8 cellular contexts compared by ENCODE assay signal in genomic region chr7:5424689-5425506, GRCh38. TPM values are rescaled to one million over a fixed set of nuclear protein-coding genes. Genes with fewer than 3 reads are reported as not detected.
DNase-seq lines count a peak whose midpoint lies in the region; ATAC-seq and TF ChIP-seq lines count a peak whose summit lies in the region.

No MANE protein-coding gene starts in this region.

- no CpG with 5 or more reads among the region's 55 CpGs for WGBS in H9 (ENCODE audit: extremely low coverage, insufficient read length, low lambda C conversion rate)
- WGBS in mesendoderm (ENCODE audit: extremely low coverage, insufficient coverage, low lambda C conversion rate): no CpG with 5 or more reads among the region's 55 CpGs
- 0% methylated on average over 54 to 55 of the region's 55 CpGs for WGBS in tibial nerve, 2 donors

- H2AK5ac ChIP-seq in H9 (ENCODE audit: insufficient read length, low read length) (no peak overlapping the region), mesendoderm (ENCODE audit: low read length) (no peak overlapping the region)

- no peaks in the 10 kb centered on the region for H3K79me1 ChIP-seq in H9 (ENCODE audit: insufficient read depth, low read depth, low read length, poor library complexity, severe bottlenecking)
- peaks cover 2% of the 10 kb centered on the region for H3K79me1 ChIP-seq in mesendoderm (ENCODE audit: low read length)

- peaks cover 43 to 94% (median 78%) of the 10 kb centered on the region in 11 experiments for H4K20me1 ChIP-seq in BLaER1 treated with 17β-estradiol and CSF1 and Interleukin-3, amounts not matched to agents 10 nM and 100 nM
- H4K20me1 ChIP-seq in H9 (ENCODE audit: control insufficient read depth, insufficient read depth, insufficient read length): no peaks in the 10 kb centered on the region

- TF ChIP-seq EP300 in tibial nerve (IDR thresholded peaks at IDR 0.05): no peak

- H4K91ac ChIP-seq in H9 (ENCODE audit: insufficient read length, low read depth, low read length): no peak overlapping the region

- peak overlapping the region; percentile 82 to 89 for H3K4me3 Mint-ChIP-seq in H9
- peak overlapping the region; percentile 78 to 80 for H3K4me3 Mint-ChIP-seq in effector memory CD8-positive, alpha-beta T cell

- H3K27ac Mint-ChIP-seq in H9: peak overlapping the region in 1 of 3 experiments; percentile 88; a peak in 2 of 7 replicates
- H3K27ac Mint-ChIP-seq in effector memory CD8-positive, alpha-beta T cell: peak overlapping the region; percentile 75 to 87

- peak overlapping the region in 10 of 11 experiments; percentile 40 to 96 (median 76); a peak in 19 of 22 replicates for H3K27ac ChIP-seq in BLaER1 treated with 17β-estradiol and CSF1 and Interleukin-3, amounts not matched to agents 10 nM and 100 nM
- no peak overlapping the region for H3K27ac ChIP-seq in H9 (ENCODE audit: insufficient read length, low read depth, low read length)
- peak overlapping the region; percentile 81 for H3K27ac ChIP-seq in SJSA1
- H3K27ac ChIP-seq in mesendoderm (ENCODE audit: low read depth, low read length): peak overlapping the region; percentile 94
- peak overlapping the region; percentile 91 to 100 (median 99) for H3K27ac ChIP-seq in tibial nerve

- H2BK12ac ChIP-seq in H9 (ENCODE audit: insufficient read length, low read depth, low read length): peak overlapping the region; percentile 13

- H3K36me3 Mint-ChIP-seq in H9 (ENCODE audit: insufficient read depth in 1 of 3, low read depth in 3 of 3): peaks cover 0 to 2% (median 0%) of the 10 kb centered on the region in 3 experiments; a peak in 1 of 7 replicates
- peaks cover 40% of the 10 kb centered on the region for H3K36me3 Mint-ChIP-seq in effector memory CD8-positive, alpha-beta T cell (ENCODE audit: insufficient read depth)

- peak overlapping the region; percentile 32 to 76 (median 58) for H3K4me3 ChIP-seq in BLaER1 treated with 17β-estradiol and CSF1 and Interleukin-3, amounts not matched to agents 10 nM and 100 nM
- peak overlapping the region; percentile 60 for H3K4me3 ChIP-seq in SJSA1
- peak overlapping the region; percentile 68 for H3K4me3 ChIP-seq in mesendoderm (ENCODE audit: low read length)
- peak overlapping the region; percentile 65 to 100 (median 84) for H3K4me3 ChIP-seq in tibial nerve

- H2BK15ac ChIP-seq in H9 (ENCODE audit: low read depth, low read length): no peak overlapping the region
- peak overlapping the region; percentile 75 for H2BK15ac ChIP-seq in mesendoderm (replicated peaks; ENCODE audit: low read depth)

- H3K23ac ChIP-seq in H9 (ENCODE audit: insufficient read length, low read depth, low read length) (no peak overlapping the region), mesendoderm (ENCODE audit: low read length) (no peak overlapping the region)

- no peak overlapping the region for H2AFZ ChIP-seq in H9 (ENCODE audit: low read length)

- H3K79me2 ChIP-seq in H9 (ENCODE audit: insufficient read depth, low read length) (no peaks in the 10 kb centered on the region), mesendoderm (ENCODE audit: control insufficient read depth, insufficient read depth, low read length) (peaks cover 28% of the 10 kb centered on the region)

- TF ChIP-seq POLR2A in tibial nerve (IDR thresholded peaks at IDR 0.05): peak in 1 of 2 donors; percentile 10

- H3K4ac ChIP-seq in H9 (ENCODE audit: low read depth, low read length): no peak overlapping the region; the same call in 1 of the 2 replicates
- peak overlapping the region; percentile 94 for H3K4ac ChIP-seq in mesendoderm (ENCODE audit: low read depth, low read length)

- H2BK5ac ChIP-seq in H9 (ENCODE audit: insufficient read length, low read length) (no peak overlapping the region), mesendoderm (ENCODE audit: low read length) (peak overlapping the region; percentile 64)

- peaks cover 21 to 39% of the 10 kb centered on the region in 2 experiments for H3K4me1 Mint-ChIP-seq in H9
- peaks cover 34 to 37% of the 10 kb centered on the region in 2 donors for H3K4me1 Mint-ChIP-seq in effector memory CD8-positive, alpha-beta T cell (ENCODE audit: low read depth in 2 of 2)

- peaks cover 35 to 89% (median 85%) of the 10 kb centered on the region in 10 experiments for H3K4me1 ChIP-seq in BLaER1 treated with 17β-estradiol and CSF1 and Interleukin-3, amounts not matched to agents 10 nM and 100 nM
- H3K4me1 ChIP-seq in H9 (ENCODE audit: insufficient read depth, low read length) (no peaks in the 10 kb centered on the region), SJSA1 (replicated peaks) (peaks cover 24% of the 10 kb centered on the region), mesendoderm (ENCODE audit: control insufficient read depth, low read depth, low read length) (peaks cover 5% of the 10 kb centered on the region), tibial nerve (peaks cover 0 to 24% (median 21%) of the 10 kb centered on the region in 4 donors)

- H3K4me2 ChIP-seq in BLaER1 treated with 17β-estradiol and CSF1 and Interleukin-3, amounts not matched to agents 10 nM and 100 nM: peak overlapping the region; percentile 84 to 100 (median 98)
- H3K4me2 ChIP-seq in H9 (ENCODE audit: insufficient read depth, insufficient read length, low read length) (peak overlapping the region; percentile 58), mesendoderm (ENCODE audit: low read length) (peak overlapping the region; percentile 74)

- H3K18ac ChIP-seq in H9 (ENCODE audit: insufficient read length, low read depth, low read length): peak overlapping the region; percentile 88
- peak overlapping the region; percentile 100 for H3K18ac ChIP-seq in mesendoderm (ENCODE audit: low read length)

- TF ChIP-seq CTCF in H9 (conservative IDR thresholded peaks at IDR 0.05) (no peak), tibial nerve (IDR thresholded peaks at IDR 0.05) (peak in 1 of 5 experiments; percentile 14)

- H3K56ac ChIP-seq in H9 (ENCODE audit: insufficient read length, low read depth, low read length): no peak overlapping the region
- H3K56ac ChIP-seq in mesendoderm (ENCODE audit: low read length): peak overlapping the region; percentile 97

- H3K27me3 Mint-ChIP-seq in H9 (ENCODE audit: low read depth): peaks cover 61% of the 10 kb centered on the region
- H3K27me3 Mint-ChIP-seq in effector memory CD8-positive, alpha-beta T cell: peaks cover 49 to 79% of the 10 kb centered on the region in 2 donors

- no peaks in the 10 kb centered on the region; a peak in 1 of 5 replicates for H3K9me3 Mint-ChIP-seq in H9
- no peaks in the 10 kb centered on the region for H3K9me3 Mint-ChIP-seq in effector memory CD8-positive, alpha-beta T cell

- H3K23me2 ChIP-seq in H9 (ENCODE audit: insufficient read length, low read depth, low read length, poor library complexity, severe bottlenecking): peaks cover 58% of the 10 kb centered on the region

- H4K5ac ChIP-seq in H9 (ENCODE audit: insufficient read length, low read depth, low read length) (no peak overlapping the region), mesendoderm (ENCODE audit: low read length) (no peak overlapping the region)

- no peaks in the 10 kb centered on the region for H3K9me3 ChIP-seq in BLaER1 treated with 17β-estradiol and CSF1 and Interleukin-3, amounts not matched to agents 10 nM and 100 nM (replicated peaks in 1 of 11)
- H3K9me3 ChIP-seq in H9 (ENCODE audit: control insufficient read depth, low read depth, low read length) (no peaks in the 10 kb centered on the region), SJSA1 (replicated peaks) (no peaks in the 10 kb centered on the region; the same call in 1 of the 2 replicates), tibial nerve (no peaks in the 10 kb centered on the region)

- peak overlapping the region; percentile 46 for H3K14ac ChIP-seq in H9 (ENCODE audit: insufficient read depth, low read length)

- H2BK120ac ChIP-seq in H9 (ENCODE audit: low read depth, low read length, poor library complexity, severe bottlenecking) (no peak overlapping the region), mesendoderm (ENCODE audit: low read depth, low read length) (peak overlapping the region; percentile 84)

- DNase-seq in H9 (no peak), SJSA1 (ENCODE audit: low read depth in 1 of 2, low spot score in 2 of 2) (peak in 1 of 2 experiments; percentile 66), mesendoderm (peak; percentile 50), tibial nerve (ENCODE audit: low spot score in 2 of 2) (peak; percentile 51 to 58)
- DNase-seq in effector memory CD8-positive, alpha-beta T cell: no peak

- H3K9ac ChIP-seq in BLaER1 treated with 17β-estradiol and CSF1 and Interleukin-3, amounts not matched to agents 10 nM and 100 nM: peak overlapping the region; percentile 19 to 96 (median 63); a peak in 20 of 22 replicates
- no peak overlapping the region for H3K9ac ChIP-seq in H9 (ENCODE audit: extremely low read depth, insufficient read length, low read length)
- H3K9ac ChIP-seq in mesendoderm (ENCODE audit: low read length): peak overlapping the region; percentile 95

- H3T11ph ChIP-seq in H9 (ENCODE audit: low read length): no peak overlapping the region

- peaks cover 60 to 99% (median 96%) of the 10 kb centered on the region in 11 experiments for H3K27me3 ChIP-seq in BLaER1 treated with 17β-estradiol and CSF1 and Interleukin-3, amounts not matched to agents 10 nM and 100 nM
- H3K27me3 ChIP-seq in H9 (ENCODE audit: insufficient read depth, low read length) (peaks cover 49% of the 10 kb centered on the region), SJSA1 (replicated peaks) (no peaks in the 10 kb centered on the region), mesendoderm (ENCODE audit: insufficient read depth, low read length, poor library complexity) (no peaks in the 10 kb centered on the region), tibial nerve (no peaks in the 10 kb centered on the region)

- ATAC-seq in effector memory CD8-positive, alpha-beta T cell (replicated peaks): no peak
- no peak for ATAC-seq in HG03108 (IDR thresholded peaks at IDR 0.05; ENCODE audit: unreplicated experiment)
- no peak for ATAC-seq in HG03520 (IDR thresholded peaks at IDR 0.05; ENCODE audit: unreplicated experiment)

- H4K8ac ChIP-seq in H9 (replicated peaks; ENCODE audit: insufficient read length, low read depth, low read length) (no peak overlapping the region), mesendoderm (ENCODE audit: low read depth, low read length) (peak overlapping the region; percentile 78)

- peaks cover 0 to 10% (median 0%) of the 10 kb centered on the region in 11 experiments; a peak in 1 of 22 replicates for H3K36me3 ChIP-seq in BLaER1 treated with 17β-estradiol and CSF1 and Interleukin-3, amounts not matched to agents 10 nM and 100 nM
- H3K36me3 ChIP-seq in SJSA1: peaks cover 24% of the 10 kb centered on the region
- H3K36me3 ChIP-seq in mesendoderm (ENCODE audit: control insufficient read depth, insufficient read depth, low read length): no peaks in the 10 kb centered on the region
- H3K36me3 ChIP-seq in tibial nerve: no peaks in the 10 kb centered on the region

- H2BK20ac ChIP-seq in H9 (ENCODE audit: low read depth, low read length, poor library complexity, severe bottlenecking): no peak overlapping the region

RNA-seq across cellular contexts. Expression of gene TNRC18, which starts 1.3 kb away (rescaled TPM):
- 21.2 and 21.6 TPM in 2 replicates for total RNA-seq in H9 (2021)
- 19.8 and 28.4 TPM in 2 replicates for total RNA-seq in SJSA1 (2014; rRNA removed; shearing (Covaris generic))
- polyA plus RNA-seq in mesendoderm (2013, experiment 1 of 2): 23.2 TPM
- 22.9 TPM for polyA plus RNA-seq in mesendoderm (2013, experiment 2 of 2)
- total RNA-seq in tibial nerve: 100 to 1,000 TPM in 3 of 4 donors, 10 to 100 TPM in 1; 76.9 to 241 (median 147) TPM

Comparison
In these comparisons a context has a peak if more than half of its experiments do, and no peak if none do; other contexts are left out.
1. DNase-seq: peak in mesendoderm (single experiment) and tibial nerve (2 of 2); none in H9 (single experiment) and effector memory CD8-positive, alpha-beta T cell (0 of 3).
2. Peak in every context shown above with its lines, with median percentiles within 50 percentile points of each other: H3K4me2 ChIP-seq and H3K4me3 ChIP-seq.